Comparison of ENCODE assay signal across 9 cellular contexts in the genomic region with DNA sequence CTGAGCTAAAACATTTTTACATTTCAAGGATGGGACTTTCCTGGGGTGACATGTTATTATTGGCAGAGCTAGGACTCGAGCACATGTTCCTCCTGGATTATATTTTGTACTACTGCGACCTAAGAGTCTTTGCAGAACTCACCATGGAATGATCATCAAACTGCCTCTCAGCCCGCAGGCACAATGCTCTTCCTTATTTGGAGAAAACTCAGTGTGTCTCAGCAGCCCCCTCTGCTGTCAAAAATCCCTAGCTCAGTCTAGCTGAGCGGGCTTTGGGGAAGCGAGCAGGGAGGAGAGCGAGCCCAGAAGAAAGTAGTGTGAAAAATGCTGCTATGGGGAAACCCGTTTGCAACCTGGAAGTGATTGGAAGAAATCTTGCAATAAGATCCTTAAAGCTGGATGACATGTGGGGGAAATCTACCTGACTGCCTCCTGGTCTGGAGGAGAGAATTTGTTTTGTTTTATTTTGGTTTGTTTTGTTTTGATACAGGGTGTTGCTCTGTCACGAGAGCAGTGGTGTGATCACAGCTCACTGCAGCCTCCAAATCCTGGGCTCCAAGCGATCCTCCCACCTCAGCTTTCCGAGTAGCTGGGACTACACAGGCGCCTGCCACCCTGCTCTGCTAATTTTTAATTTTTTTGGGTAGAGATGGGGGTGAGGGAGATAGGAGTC.
A peak's percentile ranks its signal among the peaks of the same experiment; 100 is the strongest.
DNase-seq lines count a peak whose midpoint lies in the region; ATAC-seq, FAIRE-seq and TF ChIP-seq lines count a peak whose summit lies in the region.
"Had no signal": no experiment of that assay in that cellular context is flagged by ENCODE, and none has a peak within 500 bp of the region (broad histone marks: within the 10 kb centered on the region; RNA-seq: fewer than 3 reads in every experiment).

No MANE protein-coding gene starts in this region.

- no peak for TF ChIP-seq POLR2A in suprapubic skin (IDR thresholded peaks at IDR 0.05)

- no peak for TF ChIP-seq EP300 in suprapubic skin (IDR thresholded peaks at IDR 0.05)

- H3K27ac ChIP-seq in suprapubic skin = no peak overlapping the region

- no peak overlapping the region for H3K4me3 ChIP-seq in suprapubic skin
- H3K4me3 ChIP-seq: skin epidermis had no signal

- peaks cover 6% of the 10 kb centered on the region for H3K4me1 ChIP-seq in suprapubic skin

- ATAC-seq in GM21825 (IDR thresholded peaks at IDR 0.05; ENCODE audit: unreplicated experiment) = peak; percentile 99
- peak; percentile 96 for ATAC-seq in omental fat pad (ENCODE audit: low FRiP score)

- DNase-seq in DMS79 treated with DMSO at 0.1 percent for 48 hours (lab: John Stamatoyannopoulos, UW) (peak; percentile 52), LoVo (ENCODE audit: low spot score) (peak; percentile 87), SHP77 (lab: John Stamatoyannopoulos, UW) (peak; percentile 87 to 91), frontal cortex (ENCODE audit: low spot score in 2 of 2) (peak; percentile 20 to 55), omental fat pad (ENCODE audit: low spot score) (peak; percentile 85), suprapubic skin (ENCODE audit: low spot score in 2 of 2) (peak; percentile 88 to 90)
- DNase-seq in activated T-helper 9 cell treated with anti-CD3 and anti-CD28 coated beads, Interleukin-2, amount 50 U/mL, for 16 hours (ENCODE audit: low read depth) = peak; percentile 47

- WGBS in suprapubic skin = 14% methylated on average over 11 of the region's 11 CpGs

- no peaks in the 10 kb centered on the region for H3K9me3 ChIP-seq in suprapubic skin

- TF ChIP-seq CTCF in omental fat pad (IDR thresholded peaks at IDR 0.05) (peak in 1 of 3 donors; percentile 40), suprapubic skin (IDR thresholded peaks at IDR 0.05) (peak; percentile 82 to 87)

- H3K36me3 ChIP-seq in suprapubic skin = no peaks in the 10 kb centered on the region

- FAIRE-seq in frontal cortex (lab: Jason Lieb, UNC) = peak; percentile 19

- no peaks in the 10 kb centered on the region for H3K27me3 ChIP-seq in suprapubic skin

Comparison
In these comparisons a context has a peak if more than half of its experiments do, and no peak if none do; other contexts are left out.
1. DNase-seq: peak in every context shown above with its lines; median percentile 89 in SHP77; 89 in suprapubic skin; 87 in LoVo; 85 in omental fat pad; 52 in DMS79 treated with DMSO at 0.1 percent for 48 hours; 47 in activated T-helper 9 cell treated with anti-CD3 and anti-CD28 coated beads, Interleukin-2, amount 50 U/mL, for 16 hours; 38 in frontal cortex.